8 cellular contexts compared by ENCODE assay signal in the genomic region with DNA sequence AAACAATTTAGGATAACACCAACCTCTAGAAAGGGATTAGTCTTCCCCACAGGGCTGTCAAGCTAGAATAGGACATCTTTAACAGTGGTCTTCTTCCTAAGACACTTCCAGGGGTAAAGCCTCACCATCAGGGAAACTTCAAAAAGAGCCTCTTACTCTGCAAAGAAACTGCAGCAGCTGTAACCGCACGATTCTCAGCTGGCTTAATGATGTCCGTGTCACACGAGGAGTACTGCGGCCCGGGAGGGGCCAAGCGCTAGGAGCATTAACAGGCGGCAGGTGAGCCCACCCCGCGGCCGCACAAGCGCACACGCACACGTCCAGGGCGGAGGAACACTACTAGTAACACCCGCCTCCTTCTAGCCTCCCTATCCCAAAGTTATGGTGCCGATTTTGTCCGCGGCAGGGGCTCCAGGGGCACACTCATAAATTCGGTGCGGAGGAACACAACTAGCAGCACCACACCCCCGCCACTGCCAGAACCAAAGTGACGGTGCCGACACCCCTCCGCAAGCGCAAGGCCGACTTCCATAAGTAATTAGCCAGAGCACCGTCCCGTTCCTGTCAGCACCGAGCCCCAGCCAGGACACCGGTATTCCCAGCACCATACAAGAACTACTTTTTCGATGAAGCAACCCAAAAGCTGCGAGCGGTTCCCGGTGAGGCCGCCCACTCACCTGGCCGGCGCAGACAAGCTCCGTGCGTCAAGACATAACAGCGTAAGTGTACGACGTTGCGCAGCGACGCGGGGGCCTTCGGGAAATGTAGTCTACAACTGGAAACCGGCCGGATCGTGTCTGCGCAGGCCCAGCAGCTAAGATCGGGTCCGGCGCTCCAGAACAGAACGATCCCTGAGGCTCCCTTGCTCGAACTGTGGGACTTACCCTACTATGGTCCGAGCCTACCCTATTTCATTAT. TPM values are rescaled to one million over a fixed set of nuclear protein-coding genes. Genes with fewer than 3 reads are reported as not detected.
DNase-seq lines count a peak whose midpoint lies in the region; ATAC-seq and TF ChIP-seq lines count a peak whose summit lies in the region.

ZNF540 (plus strand) TSS at position 813 of the 918 bp plus-strand sequence. CDS start 3,572 bp downstream, outside the sequence.
ZNF571 (minus strand) TSS at position 729 of the 918 bp plus-strand sequence. CDS start 8,116 bp downstream, outside the sequence.

- H3K4me1 ChIP-seq in heart left ventricle (peaks cover 0 to 24% (median 17%) of the 10 kb centered on the region in 12 donors), trophoblast cell (ENCODE audit: control insufficient read depth in 1 of 2, insufficient read depth in 2 of 2, low read length in 2 of 2) (peaks cover 0 to 3% of the 10 kb centered on the region in 2 experiments), transverse colon (peaks cover 5 to 20% (median 12%) of the 10 kb centered on the region in 4 donors)

- peak; percentile 47 to 76 for TF ChIP-seq POLR2A in heart left ventricle (IDR thresholded peaks at IDR 0.05)
- TF ChIP-seq POLR2A in transverse colon (IDR thresholded peaks at IDR 0.05) = peak; percentile 58

- TF ChIP-seq CTCF in GM06990 (IDR thresholded peaks at IDR 0.05; ENCODE audit: insufficient read depth, low read length, poor library complexity, severe bottlenecking) (no peak), heart left ventricle (IDR thresholded peaks at IDR 0.05) (no peak), transverse colon (IDR thresholded peaks at IDR 0.05) (no peak)

- H4K91ac ChIP-seq in trophoblast cell (ENCODE audit: low read depth, low read length) = peak within 1 kb of the TSS; percentile 80

- H3K36me3 ChIP-seq in GM06990 (ENCODE audit: control insufficient read depth, insufficient read depth, low read length) = no peaks in the 10 kb centered on the region
- H3K36me3 ChIP-seq in heart left ventricle = peaks cover 0 to 14% (median 11%) of the 10 kb centered on the region in 9 donors
- no peaks in the 10 kb centered on the region for H3K36me3 ChIP-seq in trophoblast cell (ENCODE audit: control insufficient read depth in 1 of 2, insufficient read depth in 2 of 2, low read length in 2 of 2)
- peaks cover 0 to 6% (median 0%) of the 10 kb centered on the region in 4 donors for H3K36me3 ChIP-seq in transverse colon

- H3K9me3 ChIP-seq in heart left ventricle (peaks cover 0 to 39% (median 6%) of the 10 kb centered on the region in 12 donors), trophoblast cell (ENCODE audit: insufficient read depth, low read depth, low read length) (peaks cover 3% of the 10 kb centered on the region), transverse colon (peaks cover 10 to 17% of the 10 kb centered on the region in 2 donors)

- peak within 1 kb of the TSS; percentile 61 for H2BK12ac ChIP-seq in trophoblast cell (ENCODE audit: low read length)

- intact Hi-C loops in heart left ventricle (cut with DNase I) (loop anchor here in 3 of 10 donors (1.0 to 10.0 kb wide), 5 partner anchors 60 to 127 kb away; partner anchors contain the start of genes ZFP30 (in 2 of the 3), ZNF569 (in 1 of the 3) and ZNF570 (in 1 of the 3)), transverse colon (cut with DNase I; ENCODE audit: low total_unique reads) (no loop called here)

- WGBS in heart left ventricle, 4 donors = 0 to 1% (median 0%) methylated on average over 48 to 58 of the region's 58 CpGs
- WGBS in trophoblast cell (ENCODE audit: extremely low coverage, insufficient coverage, insufficient read length) = no CpG with 5 or more reads among the region's 58 CpGs
- 2% methylated on average over 55 of the region's 58 CpGs; no CpG with 5 or more reads in 1 of the 2 donors for WGBS in transverse colon (ENCODE audit: low coverage in 1 of 2), 2 donors

- H3K4ac ChIP-seq in trophoblast cell (ENCODE audit: low read depth, low read length) = peak within 1 kb of the TSS; percentile 43

- DNase-seq in GM06990 (ENCODE audit: extremely low read depth, insufficient read length) = peak; percentile 92
- peak; percentile 95 for DNase-seq in NCI-H1105 treated with DMSO at 0.1 percent for 48 hours (lab: John Stamatoyannopoulos, UW)
- peak; percentile 90 for DNase-seq in T follicular helper cell (ENCODE audit: low read depth)
- peak; percentile 93 for DNase-seq in amniotic epithelial cell (ENCODE audit: low read depth)
- peak; percentile 93 to 96 (median 95) for DNase-seq in heart left ventricle
- peak; percentile 98 to 99 for DNase-seq in trophoblast cell
- DNase-seq in transverse colon = peak; percentile 95

- H2AK5ac ChIP-seq in trophoblast cell (ENCODE audit: low read length) = no peak within 1 kb of the TSS

- peak within 1 kb of the TSS; percentile 99 for H2AFZ ChIP-seq in trophoblast cell (ENCODE audit: insufficient read depth, low read length, poor library complexity)

- H3K4me2 ChIP-seq in trophoblast cell (ENCODE audit: low read length) = peak within 1 kb of the TSS; percentile 67

- H4K12ac ChIP-seq in trophoblast cell (ENCODE audit: low read depth, low read length) = peak within 1 kb of the TSS; percentile 75

- peaks cover 2% of the 10 kb centered on the region for H3K79me2 ChIP-seq in trophoblast cell (ENCODE audit: control insufficient read depth, insufficient read depth, low read length, poor library complexity)

- peak within 1 kb of the TSS; percentile 97 for H3K14ac ChIP-seq in trophoblast cell (ENCODE audit: low read length)

- peak; percentile 97 for ATAC-seq in HG02610 (IDR thresholded peaks at IDR 0.05; ENCODE audit: unreplicated experiment)
- ATAC-seq in heart left ventricle = peak; percentile 99 to 100 (median 99)

- H3K4me3 ChIP-seq in GM06990 (replicated peaks; ENCODE audit: low read depth, low read length) (peak within 1 kb of the TSS; percentile 88), heart left ventricle (peak within 1 kb of the TSS; percentile 34 to 94 (median 79)), trophoblast cell (ENCODE audit: low read depth, low read length) (peak within 1 kb of the TSS; percentile 96), transverse colon (peak within 1 kb of the TSS; percentile 47 to 80 (median 64))

- H4K8ac ChIP-seq in trophoblast cell (ENCODE audit: low read depth, low read length) = peak within 1 kb of the TSS; percentile 97

- peak within 1 kb of the TSS; percentile 74 to 92 (median 90) for H3K27ac ChIP-seq in heart left ventricle
- H3K27ac ChIP-seq in trophoblast cell (ENCODE audit: low read depth, low read length) = peak within 1 kb of the TSS; percentile 91
- peak within 1 kb of the TSS; percentile 83 to 91 (median 88) for H3K27ac ChIP-seq in transverse colon

- peaks cover 3% of the 10 kb centered on the region for H3K79me1 ChIP-seq in trophoblast cell (ENCODE audit: low read length)

- peak within 1 kb of the TSS; percentile 86 for H2BK5ac ChIP-seq in trophoblast cell (ENCODE audit: low read depth, low read length, poor library complexity)

- peak within 1 kb of the TSS; percentile 88 for H3K9ac ChIP-seq in trophoblast cell (ENCODE audit: low read length)

- H2BK120ac ChIP-seq in trophoblast cell (ENCODE audit: insufficient read depth, low read length, poor library complexity) = peak within 1 kb of the TSS; percentile 50

- no peaks in the 10 kb centered on the region for H3K27me3 ChIP-seq in GM06990 (replicated peaks; ENCODE audit: control insufficient read depth, insufficient read depth, low read length)
- H3K27me3 ChIP-seq in heart left ventricle = no peaks in the 10 kb centered on the region
- H3K27me3 ChIP-seq in trophoblast cell (ENCODE audit: insufficient read depth, low read length) = no peaks in the 10 kb centered on the region
- H3K27me3 ChIP-seq in transverse colon = no peaks in the 10 kb centered on the region

- no peak for TF ChIP-seq EP300 in transverse colon (IDR thresholded peaks at IDR 0.05; ENCODE audit: low read depth)

- H3K18ac ChIP-seq in trophoblast cell (ENCODE audit: low read length) = peak within 1 kb of the TSS; percentile 93

- H3K23ac ChIP-seq in trophoblast cell (ENCODE audit: low read length) = no peak within 1 kb of the TSS

- in situ Hi-C loops in transverse colon (cut with MboI; ENCODE audit: low pct_ligation_motif_present in 1 of 4, low pct_unique_long_range_greater_than_20kb in 1 of 4, low sequenced_read_pairs in 3 of 4) = no loop called here

RNA-seq across cellular contexts. Expression of gene ZNF540, which starts in this region (rescaled TPM):
- total RNA-seq in heart left ventricle (1 to 10 TPM; 1.4 to 8.2 (median 5.0) TPM), transverse colon (1 to 10 TPM in 2 of 4 donors, under 1 TPM in 1, not detected in 1; 0.40 to 3.4 (median 3.3) TPM)
- 1 to 10 TPM; 3.8 to 5.0 TPM for polyA plus RNA-seq in heart left ventricle
- 0.19 and 0.24 TPM in 2 replicates for polyA plus RNA-seq in trophoblast cell (2013)

RNA-seq across cellular contexts. Expression of gene ZNF571, which starts in this region (rescaled TPM):
- total RNA-seq in heart left ventricle = 1 to 10 TPM; 2.1 to 3.3 (median 2.7) TPM
- polyA plus RNA-seq in heart left ventricle = 1 to 10 TPM; 1.3 to 1.8 TPM
- polyA plus RNA-seq in trophoblast cell (2013) = 2.1 and 2.2 TPM in 2 replicates
- total RNA-seq in transverse colon = 1 to 10 TPM in 3 of 4 donors, not detected in 1; 1.1 to 4.8 (median 3.1) TPM

Comparison
In these comparisons a context has a peak if more than half of its experiments do, and no peak if none do; other contexts are left out.
1. Peak in every context shown above with its lines: DNase-seq, ATAC-seq, H3K4me3 ChIP-seq and H3K27ac ChIP-seq.